ENCODE assay signal across 1 cellular context in genomic region chr22:24599514-24599913, GRCh38.
TF ChIP-seq lines count a peak whose summit lies in the region.

No MANE protein-coding gene starts in this region.

TF ChIP-seq in HepG2, 621 proteins besides CTCF, POLR2A, EP300 and RAD21:
- TF ChIP-seq ZNF503 (CRISPR knock-in tag; IDR thresholded peaks at IDR 0.05) (no peak), ZNF619 (CRISPR knock-in tag; IDR thresholded peaks at IDR 0.05) (no peak), ZBTB33 (CRISPR knock-in tag; IDR thresholded peaks at IDR 0.05) (peak; percentile 71), SOX6 (IDR thresholded peaks at IDR 0.05) (no peak), SOX6 (CRISPR knock-in tag; IDR thresholded peaks at IDR 0.05) (no peak)
